ENCODE assay signal across 27 cellular contexts in the genomic region with DNA sequence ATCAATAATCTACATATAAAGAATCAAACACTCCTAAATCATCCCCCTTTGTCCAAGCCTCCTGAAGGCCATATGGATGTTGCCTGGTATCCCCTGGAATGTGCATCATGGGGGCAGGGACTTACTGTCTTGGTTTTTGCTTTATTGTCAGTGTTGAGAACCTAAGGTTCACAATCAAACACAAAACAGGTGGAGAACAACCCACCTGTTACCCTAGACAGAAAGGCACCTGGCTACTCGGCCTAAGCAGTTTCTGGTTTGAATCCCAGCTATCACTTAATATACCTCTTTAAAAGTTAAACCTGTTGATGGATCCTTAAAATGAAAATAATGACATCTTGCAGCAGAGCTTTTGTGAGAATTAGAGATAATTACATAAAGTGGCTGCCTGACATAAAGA.
"Had no signal": no experiment of that assay in that cellular context is flagged by ENCODE, and none has a peak within 500 bp of the region (broad histone marks: within the 10 kb centered on the region; RNA-seq: fewer than 3 reads in every experiment).

No MANE protein-coding gene starts in this region.

- H3K27me3 Mint-ChIP-seq: dendritic cell treated with granulocyte-macrophage colony-stimulating factor and Interleukin-4, amounts not matched to agents 40 ng/mL and 50 ng/mL, for 4 days; effector memory CD8-positive, alpha-beta T cell; naive B cell had no signal

- FAIRE-seq: endometrium, islet of Langerhans, keratinocyte had no signal

- H3K36me3 ChIP-seq: esophagus squamous epithelium, gastrocnemius medialis, heart right ventricle, left lung, lower lobe of right lung had no signal

- H3K27ac Mint-ChIP-seq: dendritic cell treated with granulocyte-macrophage colony-stimulating factor and Interleukin-4, amounts not matched to agents 40 ng/mL and 50 ng/mL, for 4 days; effector memory CD8-positive, alpha-beta T cell; endodermal cell; mesothelial cell of epicardium; naive B cell; naive thymus-derived CD8-positive, alpha-beta T cell had no signal

- H3K9me3 Mint-ChIP-seq: dendritic cell treated with granulocyte-macrophage colony-stimulating factor and Interleukin-4, amounts not matched to agents 40 ng/mL and 50 ng/mL, for 4 days had no signal

- H3K4me3 Mint-ChIP-seq: dendritic cell treated with granulocyte-macrophage colony-stimulating factor and Interleukin-4, amounts not matched to agents 40 ng/mL and 50 ng/mL, for 4 days; effector memory CD8-positive, alpha-beta T cell; endodermal cell; mesothelial cell of epicardium; naive B cell; naive thymus-derived CD8-positive, alpha-beta T cell had no signal

- H3K36me3 Mint-ChIP-seq: naive B cell; naive thymus-derived CD8-positive, alpha-beta T cell had no signal

- ATAC-seq: effector memory CD8-positive, alpha-beta T cell; esophagus mucosa; gastrocnemius medialis; heart right ventricle; left cardiac atrium; left lung; left ventricle myocardium superior; lower lobe of right lung; mucosa of descending colon; naive thymus-derived CD8-positive, alpha-beta T cell had no signal

- H3K4me1 ChIP-seq: esophagus squamous epithelium, gastrocnemius medialis, left lung, lower lobe of right lung had no signal

- H3K4me3 ChIP-seq: esophagus squamous epithelium, gastrocnemius medialis, heart right ventricle, left lung, lower lobe of right lung, mucosa of descending colon had no signal

- H3K27ac ChIP-seq: epithelial cell of prostate, esophagus squamous epithelium, gastrocnemius medialis, heart right ventricle, left lung, lower lobe of right lung had no signal

- H3K9me3 ChIP-seq: esophagus squamous epithelium, gastrocnemius medialis, lower lobe of right lung, mucosa of descending colon had no signal

- DNase-seq: effector CD8-positive, alpha-beta T cell; effector memory CD8-positive, alpha-beta T cell; endodermal cell; erythroblast; esophagus squamous epithelium; foreskin fibroblast; foreskin melanocyte; gastrocnemius medialis; glutamatergic neuron; head of caudate nucleus; heart right ventricle; hippocampal formation; left cardiac atrium; left lung; left ventricle myocardium superior; lower lobe of right lung; mesenchymal stem cell; mucosa of descending colon; naive B cell; naive thymus-derived CD8-positive, alpha-beta T cell had no signal

- H3K4me1 Mint-ChIP-seq: endodermal cell; naive B cell; naive thymus-derived CD8-positive, alpha-beta T cell had no signal

- H3K27me3 ChIP-seq: esophagus squamous epithelium, gastrocnemius medialis, heart right ventricle, left lung had no signal
